ENCODE assay signal across 17 cellular contexts in the genomic region with DNA sequence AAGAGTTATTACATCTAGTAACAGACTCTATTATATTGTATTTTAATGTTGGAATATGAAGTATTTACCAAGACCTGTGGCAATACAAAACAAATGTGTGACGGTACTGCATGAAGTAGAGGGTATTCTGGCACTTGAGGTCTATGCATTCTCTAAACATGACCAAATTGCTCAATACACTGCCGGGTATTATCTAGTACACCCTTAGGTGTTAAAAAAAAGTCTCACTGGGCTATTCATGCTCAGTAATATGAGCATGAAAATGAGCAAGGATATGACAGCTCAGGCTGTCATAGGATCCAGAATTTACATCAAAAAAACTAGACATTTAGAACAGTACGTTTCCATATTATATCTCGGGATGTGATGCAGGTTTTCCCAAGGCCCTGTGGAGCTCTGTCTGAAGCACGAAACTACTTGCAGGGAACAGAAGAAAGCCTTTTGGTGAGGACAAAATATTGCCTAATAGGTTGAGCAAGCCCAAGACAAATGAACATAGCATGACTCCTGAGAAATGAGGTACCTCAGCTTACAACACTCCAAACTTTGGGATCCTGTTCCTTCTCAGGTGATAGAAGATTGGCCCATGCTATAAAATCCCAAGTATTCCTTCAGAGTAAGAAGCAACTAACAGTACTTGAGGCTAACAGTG.
"Had no signal": no experiment of that assay in that cellular context is flagged by ENCODE, and none has a peak within 500 bp of the region (broad histone marks: within the 10 kb centered on the region; RNA-seq: fewer than 3 reads in every experiment).

No MANE protein-coding gene starts in this region.

- H3K36me3 ChIP-seq: neutrophil had no signal

- ATAC-seq: activated naive CD8-positive, alpha-beta T cell treated with anti-CD3 and anti-CD28 coated beads, Interleukin-2, amount 50 U/mL, for 24 hours; left ventricle myocardium superior; natural killer cell; stimulated activated naive B cell treated with anti-CD40 and anti-IgM and Interleukin-4, amounts not matched to agents 10 μg/mL and 1 μg/mL and 100 μg/mL, for 72 hours had no signal

- DNase-seq: activated CD4-positive, alpha-beta T cell treated with anti-CD3 and anti-CD28 coated beads, Interleukin-2, amount 10 ng/mL, durations not matched to agents 7 days and 5 days; activated gamma-delta T cell treated with Interleukin-2 at 50 U/mL for 16 hours; activated naive CD8-positive, alpha-beta T cell treated with anti-CD3 and anti-CD28 coated beads, Interleukin-2, amount 50 U/mL, for 24 hours; central memory CD4-positive, alpha-beta T cell; effector CD4-positive, alpha-beta T cell; kidney; left ventricle myocardium superior; mesendoderm; natural killer cell; posterior cingulate gyrus; stimulated activated CD4-positive, alpha-beta T cell treated with anti-CD3 and anti-CD28 coated beads, Interleukin-15, amount 100 ng/mL, for 24 hours; stimulated activated CD4-positive, alpha-beta T cell treated with anti-CD3 and anti-CD28 coated beads, Interleukin-4, amount 100 ng/mL, for 1 hour; stimulated activated naive B cell treated with anti-CD40 and anti-IgM and Interleukin-4, amounts not matched to agents 10 μg/mL and 1 μg/mL and 100 μg/mL, for 72 hours had no signal

- H3K4me3 ChIP-seq: coronary artery, hepatocyte, skin epidermis had no signal

- H3K9me3 ChIP-seq: neutrophil had no signal

- H3K27ac ChIP-seq: coronary artery, hepatocyte, neutrophil had no signal

- H3K27me3 ChIP-seq: hepatocyte, neutrophil had no signal
